Comparison of ENCODE assay signal across 10 cellular contexts in the genomic region with DNA sequence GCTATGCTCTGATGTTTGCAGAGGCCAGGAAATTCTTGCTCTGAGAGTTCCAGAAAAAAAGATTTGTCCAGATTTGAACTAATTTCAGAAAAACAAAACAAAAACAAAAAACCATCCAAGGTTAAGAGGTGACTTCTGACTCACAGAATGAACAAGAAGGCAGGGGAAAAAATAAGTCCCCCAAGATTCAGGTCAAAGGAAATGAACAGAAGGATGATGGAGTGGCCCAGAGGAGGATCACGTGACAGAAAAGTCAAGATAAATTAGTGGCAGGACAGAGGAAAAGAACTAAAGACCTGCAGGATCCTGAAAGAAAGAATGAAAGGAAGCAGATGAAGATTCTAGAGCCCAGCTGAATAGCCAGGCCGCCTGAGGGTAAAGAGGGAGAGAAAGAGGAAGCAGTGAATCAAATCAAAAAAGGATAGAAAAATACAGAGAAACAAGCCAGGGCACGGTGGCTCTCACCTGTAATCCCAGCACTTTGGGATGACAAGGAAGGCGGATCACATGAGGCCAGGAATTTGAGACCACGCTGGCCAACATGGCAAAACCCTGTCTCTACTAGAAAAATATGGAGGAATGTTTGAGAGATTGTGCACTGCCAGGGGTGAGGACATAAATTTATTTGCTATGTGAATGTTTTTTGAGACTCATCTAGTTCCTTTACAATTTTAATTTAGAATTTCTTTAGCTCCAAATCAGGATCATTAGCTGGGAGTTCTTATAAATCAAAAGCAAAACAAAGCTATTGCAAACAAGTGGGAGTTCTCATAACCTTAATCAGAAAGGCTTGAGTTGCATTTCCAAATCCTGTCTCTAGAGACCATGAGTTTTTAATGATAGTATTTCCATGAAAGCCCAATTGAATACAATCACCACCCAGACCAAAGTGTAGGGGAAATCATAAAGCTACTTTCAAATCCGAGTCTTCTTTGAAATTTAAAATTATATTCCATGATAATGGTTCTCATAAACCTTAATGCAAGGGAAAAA.
DNase-seq lines count a peak whose midpoint lies in the region; ATAC-seq and TF ChIP-seq lines count a peak whose summit lies in the region.
"Had no signal": no experiment of that assay in that cellular context is flagged by ENCODE, and none has a peak within 500 bp of the region (broad histone marks: within the 10 kb centered on the region; RNA-seq: fewer than 3 reads in every experiment).

No MANE protein-coding gene starts in this region.

- H3K27ac ChIP-seq in ascending aorta, result peak overlapping the region; percentile 12 to 32
- H3K27ac ChIP-seq in thyroid gland, result peak overlapping the region in 2 of 3 donors; percentile 37 to 42
- no peak overlapping the region for H3K27ac ChIP-seq in ovary

- H3K36me3 ChIP-seq in ascending aorta (no peaks in the 10 kb centered on the region), thyroid gland (no peaks in the 10 kb centered on the region), ovary (no peaks in the 10 kb centered on the region)

- peaks cover 25% of the 10 kb centered on the region for H3K4me1 Mint-ChIP-seq in activated naive CD4-positive, alpha-beta T cell treated with anti-CD3 and anti-CD28 coated beads for 36 hours (ENCODE audit: low read depth)
- peaks cover 13% of the 10 kb centered on the region for H3K4me1 Mint-ChIP-seq in activated naive CD4-positive, alpha-beta T cell treated with anti-CD3 and anti-CD28 coated beads, Interleukin-2, amount 10 ng/mL, durations not matched to agents 7 days and 5 days
- peaks cover 40% of the 10 kb centered on the region for H3K4me1 Mint-ChIP-seq in memory B cell

- intact Hi-C loops in activated naive CD4-positive, alpha-beta T cell treated with anti-CD3 and anti-CD28 coated beads for 36 hours (cut with micrococcal nuclease), result loop anchor here (1.0 kb wide), 1 partner anchor 15 kb away; no protein-coding TSS in a partner anchor
- intact Hi-C loops in ascending aorta (cut with DNase I) (no loop called here), thyroid gland (cut with DNase I) (no loop called here), ovary (cut with DNase I) (no loop called here)

- TF ChIP-seq POLR2A in thyroid gland (IDR thresholded peaks at IDR 0.05) (no peak), ovary (IDR thresholded peaks at IDR 0.05) (no peak)

- no peak overlapping the region for H3K4me3 Mint-ChIP-seq in activated naive CD4-positive, alpha-beta T cell treated with anti-CD3 and anti-CD28 coated beads for 36 hours
- no peak overlapping the region for H3K4me3 Mint-ChIP-seq in activated naive CD4-positive, alpha-beta T cell treated with anti-CD3 and anti-CD28 coated beads, Interleukin-2, amount 10 ng/mL, durations not matched to agents 7 days and 5 days
- peak overlapping the region; percentile 19 for H3K4me3 Mint-ChIP-seq in memory B cell

- no peaks in the 10 kb centered on the region for H3K27me3 Mint-ChIP-seq in activated naive CD4-positive, alpha-beta T cell treated with anti-CD3 and anti-CD28 coated beads for 36 hours (ENCODE audit: low read depth)
- H3K27me3 Mint-ChIP-seq in activated naive CD4-positive, alpha-beta T cell treated with anti-CD3 and anti-CD28 coated beads, Interleukin-2, amount 10 ng/mL, durations not matched to agents 7 days and 5 days, result no peaks in the 10 kb centered on the region
- no peaks in the 10 kb centered on the region for H3K27me3 Mint-ChIP-seq in memory B cell

- TF ChIP-seq CTCF in ascending aorta (IDR thresholded peaks at IDR 0.05) (no peak), thyroid gland (IDR thresholded peaks at IDR 0.05) (no peak), ovary (IDR thresholded peaks at IDR 0.05) (no peak)

- H3K27ac Mint-ChIP-seq in activated naive CD4-positive, alpha-beta T cell treated with anti-CD3 and anti-CD28 coated beads for 36 hours, result peak overlapping the region; percentile 32
- no peak overlapping the region for H3K27ac Mint-ChIP-seq in activated naive CD4-positive, alpha-beta T cell treated with anti-CD3 and anti-CD28 coated beads, Interleukin-2, amount 10 ng/mL, durations not matched to agents 7 days and 5 days
- H3K27ac Mint-ChIP-seq in memory B cell, result peak overlapping the region; percentile 87

- no peak overlapping the region for H3K4me3 ChIP-seq in ascending aorta
- no peak overlapping the region for H3K4me3 ChIP-seq in thyroid gland (replicated peaks in 1 of 3)
- H3K4me3 ChIP-seq in ovary, result no peak overlapping the region

- no peak for DNase-seq in activated naive CD4-positive, alpha-beta T cell treated with anti-CD3 and anti-CD28 coated beads for 36 hours
- DNase-seq in activated naive CD4-positive, alpha-beta T cell treated with anti-CD3 and anti-CD28 coated beads, Interleukin-2, amount 10 ng/mL, durations not matched to agents 7 days and 5 days, result no peak
- DNase-seq in ascending aorta (ENCODE audit: low spot score in 2 of 2), result no peak
- no peak for DNase-seq in memory B cell (ENCODE audit: low spot score in 2 of 2)
- no peak for DNase-seq in thyroid gland
- DNase-seq in ovary, result no peak
- DNase-seq in hippocampal formation (lab: John Stamatoyannopoulos, UW), result no peak
- DNase-seq: hypothalamus, SIG-M5 had no signal

- H3K4me1 ChIP-seq in ascending aorta (no peaks in the 10 kb centered on the region), thyroid gland (no peaks in the 10 kb centered on the region), ovary (ENCODE audit: insufficient read depth) (peaks cover 9% of the 10 kb centered on the region)

- H3K27me3 ChIP-seq in ascending aorta, result no peaks in the 10 kb centered on the region
- no peaks in the 10 kb centered on the region for H3K27me3 ChIP-seq in thyroid gland
- H3K27me3 ChIP-seq in ovary, result no peaks in the 10 kb centered on the region

- ATAC-seq in memory B cell (ENCODE audit: low read depth) (peak; percentile 28), GM18520 (IDR thresholded peaks at IDR 0.05; ENCODE audit: unreplicated experiment) (no peak)

- WGBS in thyroid gland, 2 donors, result 77 to 79% methylated on average over 6 of the region's 6 CpGs
- 34 to 60% (median 46%) methylated on average over 6 of the region's 6 CpGs for WGBS in ovary, 3 donors

- TF ChIP-seq EP300 in ovary (IDR thresholded peaks at IDR 0.05), result no peak

- H3K9me3 ChIP-seq in ascending aorta (no peaks in the 10 kb centered on the region), thyroid gland (no peaks in the 10 kb centered on the region), ovary (no peaks in the 10 kb centered on the region)

- no peaks in the 10 kb centered on the region for H3K9me3 Mint-ChIP-seq in activated naive CD4-positive, alpha-beta T cell treated with anti-CD3 and anti-CD28 coated beads for 36 hours
- H3K9me3 Mint-ChIP-seq in activated naive CD4-positive, alpha-beta T cell treated with anti-CD3 and anti-CD28 coated beads, Interleukin-2, amount 10 ng/mL, durations not matched to agents 7 days and 5 days, result peaks cover 4% of the 10 kb centered on the region
- H3K9me3 Mint-ChIP-seq in memory B cell, result peaks cover 1% of the 10 kb centered on the region

- CTCF ChIA-PET in activated naive CD4-positive, alpha-beta T cell treated with anti-CD3 and anti-CD28 coated beads for 36 hours (lab: Charles Lee), result interaction anchor here (0.5 to 2.2 kb wide), 5 partner anchors 9 to 202 kb away, joined by 3 to 7 read pairs (median 3); no protein-coding TSS in a partner anchor
- CTCF ChIA-PET in activated naive CD4-positive, alpha-beta T cell treated with anti-CD3 and anti-CD28 coated beads, Interleukin-2, amount 10 ng/mL, durations not matched to agents 7 days and 5 days (lab: Charles Lee), result no interaction called here

- no peaks in the 10 kb centered on the region for H3K36me3 Mint-ChIP-seq in activated naive CD4-positive, alpha-beta T cell treated with anti-CD3 and anti-CD28 coated beads for 36 hours (ENCODE audit: low read depth)
- H3K36me3 Mint-ChIP-seq in activated naive CD4-positive, alpha-beta T cell treated with anti-CD3 and anti-CD28 coated beads, Interleukin-2, amount 10 ng/mL, durations not matched to agents 7 days and 5 days, result no peaks in the 10 kb centered on the region
- H3K36me3 Mint-ChIP-seq in memory B cell, result peaks cover 18% of the 10 kb centered on the region

Comparison
In these comparisons a context has a peak if more than half of its experiments do, and no peak if none do; other contexts are left out.
1. H3K27ac ChIP-seq: peak in ascending aorta (2 of 2) and thyroid gland (2 of 3); none in ovary (0 of 2).